Comparison of ENCODE assay signal across 1 cellular context in genomic region chr13:95298169-95298940, GRCh38.
TF ChIP-seq lines count a peak whose summit lies in the region.

No MANE protein-coding gene starts in this region.

TF ChIP-seq in HCT116, 20 proteins besides CTCF, POLR2A, EP300 and RAD21 (continued from another document):
- TF ChIP-seq REST (IDR thresholded peaks at IDR 0.05; ENCODE audit: low read depth): no peak
- no peak for TF ChIP-seq YY1 (IDR thresholded peaks at IDR 0.05; ENCODE audit: extremely low read depth, insufficient replicate concordance, low read depth, low read length)
- TF ChIP-seq EZH2 (IDR thresholded peaks at IDR 0.05): no peak
- TF ChIP-seq ZNF274 (IDR thresholded peaks at IDR 0.05; ENCODE audit: low read depth, low read length): no peak
- no peak for TF ChIP-seq JUND (IDR thresholded peaks at IDR 0.05)
- TF ChIP-seq SRF (IDR thresholded peaks at IDR 0.05; ENCODE audit: low read depth): no peak
- TF ChIP-seq ZFX (IDR thresholded peaks at IDR 0.05): no peak
- no peak for TF ChIP-seq EGR1 (IDR thresholded peaks at IDR 0.05; ENCODE audit: low read depth)
- no peak for TF ChIP-seq POLR2AphosphoS5 (IDR thresholded peaks at IDR 0.05; ENCODE audit: low read depth, low read length)
TF ChIP-seq in HCT116: peak in this region for 0.
